In the genomic region with DNA sequence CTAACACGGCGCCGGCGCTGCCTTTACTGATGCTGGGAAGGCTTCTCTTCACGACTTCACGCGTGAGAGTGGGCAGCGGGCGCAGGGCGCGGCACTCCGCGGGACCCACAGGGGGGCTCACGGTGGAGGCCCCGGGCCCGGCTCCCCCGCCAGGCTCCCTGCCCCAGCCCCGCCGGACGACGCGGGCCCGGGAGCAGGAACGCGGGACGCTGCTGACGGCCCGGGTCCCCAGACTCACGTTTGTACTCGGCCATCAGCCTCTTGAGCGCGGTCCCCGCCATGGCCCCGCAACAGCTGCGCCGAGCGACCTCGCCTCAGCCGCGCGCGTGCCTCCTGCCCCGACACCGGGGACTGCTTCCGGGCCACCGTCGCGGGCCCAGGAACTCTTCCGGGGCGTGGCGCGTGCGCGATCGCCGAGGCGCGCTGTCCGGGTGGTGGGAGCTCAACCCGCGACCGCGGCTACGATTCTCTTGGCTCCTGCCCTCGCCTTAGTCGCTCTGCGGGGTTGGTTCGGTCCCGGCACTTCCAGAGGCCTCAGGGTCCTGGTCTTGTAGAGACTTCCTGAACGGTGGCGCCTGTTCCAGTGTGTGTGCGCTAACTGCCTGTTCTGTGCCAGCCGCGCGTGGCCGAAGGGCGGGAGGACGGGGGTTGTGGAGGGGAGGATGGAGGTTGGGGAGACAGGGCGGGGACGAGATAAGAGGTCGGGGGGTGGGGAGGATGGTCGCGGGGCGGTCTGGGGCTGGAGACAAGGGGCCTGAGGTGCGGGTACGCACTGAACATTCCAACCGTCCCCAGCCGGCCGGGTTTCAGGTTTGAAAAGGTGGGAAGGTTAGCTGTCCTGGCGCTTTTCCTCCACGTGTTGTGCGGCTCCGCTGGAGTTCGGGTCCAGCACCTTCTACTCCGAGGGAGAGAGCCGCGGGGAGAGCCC, we compare ENCODE assay signal across 1 cellular context.
TF ChIP-seq lines count a peak whose summit lies in the region.

TSS of gene UBE2G2 (minus strand) at position 353 of the 928 bp plus-strand sequence. CDS start at position 281, 72 bp downstream.

TF ChIP-seq in IMR-90, 13 proteins besides CTCF, POLR2A, EP300 and RAD21:
- TF ChIP-seq MXI1 (IDR thresholded peaks at IDR 0.05; ENCODE audit: borderline replicate concordance, low read depth, low read length) = peak; percentile 91; the same call in 1 of the 2 replicates
- TF ChIP-seq USF2 (IDR thresholded peaks at IDR 0.05; ENCODE audit: low read depth, low read length) = no peak; the same call in 1 of the 2 replicates
- TF ChIP-seq BHLHE40 (IDR thresholded peaks at IDR 0.05; ENCODE audit: low read depth, low read length) = peak; percentile 69
